11 cellular contexts compared by ENCODE assay signal in genomic region chr5:53037141-53037859, GRCh38. TPM values are rescaled to one million over a fixed set of nuclear protein-coding genes. Genes with fewer than 3 reads are reported as not detected.
DNase-seq lines count a peak whose midpoint lies in the region; ATAC-seq and TF ChIP-seq lines count a peak whose summit lies in the region.
"Had no signal": no experiment of that assay in that cellular context is flagged by ENCODE, and none has a peak within 500 bp of the region (broad histone marks: within the 10 kb centered on the region; RNA-seq: fewer than 3 reads in every experiment).

No MANE protein-coding gene starts in this region.

- TF ChIP-seq POLR2A in body of pancreas (IDR thresholded peaks at IDR 0.05) (no peak), erythroblast (IDR thresholded peaks at IDR 0.05; ENCODE audit: low read length) (no peak)

- H3K36me3 ChIP-seq in left ventricle myocardium inferior (no peaks in the 10 kb centered on the region), body of pancreas (replicated peaks in 1 of 2; ENCODE audit: insufficient read depth in 1 of 2, low read depth in 2 of 2) (no peaks in the 10 kb centered on the region), lung (ENCODE audit: control insufficient read depth in 2 of 2, insufficient read depth in 2 of 2, low read length in 2 of 2) (no peaks in the 10 kb centered on the region), MM.1S (replicated peaks; ENCODE audit: insufficient read depth, low read length) (no peaks in the 10 kb centered on the region)

- DNase-seq in left ventricle myocardium inferior (no peak), Right ventricle myocardium superior (no peak), body of pancreas (no peak), lung (ENCODE audit: low spot score) (no peak), erythroblast (lab: John Stamatoyannopoulos, UW) (no peak), pons (ENCODE audit: low spot score) (no peak), MM.1S (no peak)
- DNase-seq: activated CD4-positive, CD25-positive, alpha-beta regulatory T cell treated with anti-CD3 and anti-CD28 coated beads, Interleukin-2, amount 50 U/mL, for 72 hours; NCI-H1417 treated with DMSO at 0.1 percent for 48 hours; OCI-M1 had no signal

- WGBS in body of pancreas, 2 donors, result 80 to 90% methylated on average over 3 of the region's 3 CpGs
- 47 to 60% methylated on average over 3 of the region's 3 CpGs for WGBS in lung, 2 donors

- peaks cover 27% of the 10 kb centered on the region for H3K4me1 ChIP-seq in left ventricle myocardium inferior
- H3K4me1 ChIP-seq in body of pancreas, result peaks cover 10% of the 10 kb centered on the region
- peaks cover 9 to 11% of the 10 kb centered on the region in 2 donors for H3K4me1 ChIP-seq in lung (ENCODE audit: control insufficient read depth in 2 of 2, insufficient read depth in 2 of 2, low read length in 2 of 2)
- H3K4me1 ChIP-seq in MM.1S (ENCODE audit: low read length), result peaks cover 9% of the 10 kb centered on the region; the same call in 1 of the 2 replicates

- no peak overlapping the region for H3K9ac ChIP-seq in MM.1S (ENCODE audit: low read length)

- no peak for ATAC-seq in Right ventricle myocardium superior (ENCODE audit: poor library complexity)
- peak; percentile 24 for ATAC-seq in body of pancreas
- peak; percentile 78 for ATAC-seq in lung (ENCODE audit: insufficient read depth, low FRiP score)
- ATAC-seq in HG03139 (IDR thresholded peaks at IDR 0.05; ENCODE audit: unreplicated experiment), result no peak

- intact Hi-C loops in left ventricle myocardium inferior (cut with micrococcal nuclease) (no loop called here), Right ventricle myocardium superior (cut with DNase I) (no loop called here), body of pancreas (cut with DNase I) (no loop called here)

- no peaks in the 10 kb centered on the region for H3K9me3 ChIP-seq in left ventricle myocardium inferior (replicated peaks)
- H3K9me3 ChIP-seq in body of pancreas, result no peaks in the 10 kb centered on the region
- H3K9me3 ChIP-seq in lung (ENCODE audit: control insufficient read depth in 2 of 2, insufficient read depth in 1 of 2, low read length in 1 of 2), result no peaks in the 10 kb centered on the region
- no peaks in the 10 kb centered on the region for H3K9me3 ChIP-seq in MM.1S (replicated peaks; ENCODE audit: insufficient read depth, low read length)

- H3K4me2 ChIP-seq in MM.1S (ENCODE audit: low read depth, low read length), result no peak overlapping the region

- H3K27ac ChIP-seq in left ventricle myocardium inferior (replicated peaks), result peak overlapping the region; percentile 39
- no peak overlapping the region for H3K27ac ChIP-seq in body of pancreas
- H3K27ac ChIP-seq in lung (ENCODE audit: low read depth in 1 of 2, low read length in 1 of 2), result peak overlapping the region in 1 of 2 donors; percentile 33
- no peak overlapping the region for H3K27ac ChIP-seq in MM.1S (ENCODE audit: low read length)

- no peaks in the 10 kb centered on the region for H3K79me2 ChIP-seq in MM.1S (ENCODE audit: low read length)

- H3F3A ChIP-seq in MM.1S (ENCODE audit: insufficient read depth, low read length), result peaks cover 12% of the 10 kb centered on the region

- H3K27me3 ChIP-seq in left ventricle myocardium inferior (ENCODE audit: low read depth) (no peaks in the 10 kb centered on the region), body of pancreas (no peaks in the 10 kb centered on the region), lung (ENCODE audit: control insufficient read depth, insufficient read depth) (no peaks in the 10 kb centered on the region), MM.1S (replicated peaks; ENCODE audit: insufficient read depth, low read length) (no peaks in the 10 kb centered on the region)

- H2AFZ ChIP-seq in MM.1S (ENCODE audit: low read length), result no peak overlapping the region

- no peak overlapping the region for H3K4me3 ChIP-seq in left ventricle myocardium inferior
- no peak overlapping the region for H3K4me3 ChIP-seq in body of pancreas
- H3K4me3 ChIP-seq in lung, result no peak overlapping the region
- no peak overlapping the region for H3K4me3 ChIP-seq in MM.1S (ENCODE audit: low read length)

- no peaks in the 10 kb centered on the region for H3K9me2 ChIP-seq in MM.1S (replicated peaks; ENCODE audit: insufficient read depth, low read length)

- no peaks in the 10 kb centered on the region for H4K20me1 ChIP-seq in MM.1S (ENCODE audit: insufficient read depth, low read length)

- TF ChIP-seq CTCF in left ventricle myocardium inferior (IDR thresholded peaks at IDR 0.05; ENCODE audit: borderline replicate concordance) (no peak), body of pancreas (IDR thresholded peaks at IDR 0.05) (no peak), lung (IDR thresholded peaks at IDR 0.05; ENCODE audit: control extremely low read depth, extremely low read depth) (no peak), MM.1S (IDR thresholded peaks at IDR 0.05; ENCODE audit: low read length) (no peak)

RNA-seq across cellular contexts. Expression of gene ITGA2, which starts 48.1 kb away (rescaled TPM):
- total RNA-seq in left ventricle myocardium inferior (0.80 TPM), Right ventricle myocardium superior (0.97 TPM), body of pancreas (1 to 10 TPM; 4.0 to 4.4 TPM), lung (10 to 100 TPM; 22.3 to 36.1 TPM)
- polyA plus RNA-seq in lung, result 10 to 100 TPM in 1 of 2 donors, 1 to 10 TPM in 1; 2.0 to 16.1 TPM

Comparison
In these comparisons a context has a peak if more than half of its experiments do, and no peak if none do; other contexts are left out.
1. ATAC-seq: peak in body of pancreas (single experiment) and lung (single experiment); none in Right ventricle myocardium superior (single experiment) and HG03139 (single experiment).
2. RNA of gene ITGA2, which starts 48.1 kb away (total RNA-seq): 22.3 to 36.1 TPM in lung; 4.0 to 4.4 TPM in body of pancreas, 0.97 TPM in Right ventricle myocardium superior (single experiment) and 0.80 TPM in left ventricle myocardium inferior (single experiment); every median in the first group is over 4 times any median in the second.